In genomic region chr1:41977329-41977728, GRCh38 we compare ENCODE assay signal across 16 cellular contexts. TPM values are rescaled to one million over a fixed set of nuclear protein-coding genes. Genes with fewer than 3 reads are reported as not detected.
DNase-seq lines count a peak whose midpoint lies in the region; FAIRE-seq and TF ChIP-seq lines count a peak whose summit lies in the region.
"Had no signal": no experiment of that assay in that cellular context is flagged by ENCODE, and none has a peak within 500 bp of the region (broad histone marks: within the 10 kb centered on the region; RNA-seq: fewer than 3 reads in every experiment).

No MANE protein-coding gene starts in this region.

- no peak overlapping the region for H3K23ac ChIP-seq in H1 (ENCODE audit: insufficient read length)

- H3K4me3 ChIP-seq in H1 (ENCODE audit: extremely low read depth in 1 of 4, insufficient read depth in 2 of 4, low read depth in 3 of 4, low read length in 4 of 4): no peak overlapping the region
- H3K4me3 ChIP-seq in right atrium auricular region: no peak overlapping the region
- H3K4me3 ChIP-seq in GM23248: no peak overlapping the region
- H3K4me3 ChIP-seq in kidney (ENCODE audit: low read length in 2 of 2): no peak overlapping the region
- H3K4me3 ChIP-seq: breast epithelium, SJSA1, spleen had no signal

- H3K4ac ChIP-seq in H1 (replicated peaks; ENCODE audit: insufficient read length, low read depth, low read length): no peak overlapping the region

- no peak for TF ChIP-seq POLR2A in H1 (IDR thresholded peaks at IDR 0.05; ENCODE audit: control extremely low read depth in 1 of 2, low read depth in 2 of 2, low read length in 2 of 2)

- H3K4me2 ChIP-seq in H1 (ENCODE audit: insufficient read depth in 1 of 2, low read depth in 2 of 2, low read length in 2 of 2): no peak overlapping the region
- no peak overlapping the region for H3K4me2 ChIP-seq in GM23248 (ENCODE audit: unreplicated experiment)

- in situ Hi-C loops in GM23248 (cut with MboI): no loop called here

- H3K14ac ChIP-seq in H1 (ENCODE audit: insufficient read length): no peak overlapping the region

- H3K27me3 ChIP-seq in H1 (replicated peaks in 1 of 4; ENCODE audit: control insufficient read depth in 3 of 4, extremely low read depth in 1 of 4, insufficient read depth in 3 of 4, low read length in 3 of 4) (no peaks in the 10 kb centered on the region; a peak in 1 of 7 replicates), right atrium auricular region (no peaks in the 10 kb centered on the region), GM23248 (replicated peaks; ENCODE audit: insufficient read depth) (no peaks in the 10 kb centered on the region)
- H3K27me3 ChIP-seq: breast epithelium, SJSA1, spleen had no signal

- no peak overlapping the region for H2BK5ac ChIP-seq in H1 (ENCODE audit: low read depth, low read length)

- no peak overlapping the region for H4K91ac ChIP-seq in H1 (replicated peaks; ENCODE audit: insufficient read length, low read length)

- no peak overlapping the region for H3K27ac ChIP-seq in H1 (ENCODE audit: low read depth, low read length)
- H3K27ac ChIP-seq in right atrium auricular region: no peak overlapping the region
- H3K27ac ChIP-seq in GM23248: no peak overlapping the region
- H3K27ac ChIP-seq in kidney (ENCODE audit: low read depth in 2 of 2, low read length in 2 of 2): no peak overlapping the region
- H3K27ac ChIP-seq: breast epithelium, SJSA1, spleen had no signal

- no peak overlapping the region for H2BK120ac ChIP-seq in H1 (replicated peaks; ENCODE audit: low read depth, low read length)

- peak overlapping the region; percentile 77; the same call in 1 of the 2 replicates for H2BK20ac ChIP-seq in H1 (ENCODE audit: low read length)

- no peak for TF ChIP-seq RAD21 in H1 (IDR thresholded peaks at IDR 0.05 in 1 of 2, conservative IDR thresholded peaks at IDR 0.05 in 1 of 2; ENCODE audit: low read depth in 2 of 2, low read length in 2 of 2)

- POLR2A ChIA-PET in H1 (lab: Charles Lee; ENCODE audit: partially characterized antibody): no interaction called here

- 87% methylated on average over 4 of the region's 4 CpGs; no CpG with 5 or more reads in 1 of the 2 experiments for WGBS in H1 (ENCODE audit: extremely low coverage in 1 of 2, insufficient coverage in 1 of 2, insufficient read length in 1 of 2, insufficient replicate concordance in 2 of 2, low coverage in 1 of 2, low lambda C conversion rate in 2 of 2, missing lambda C conversion rate in 1 of 2), 2 experiments
- WGBS in GM23248 (ENCODE audit: low coverage in 1 of 2, low lambda C conversion rate in 2 of 2, missing lambda C conversion rate in 2 of 2), 2 experiments: 84 to 85% methylated on average over 4 of the region's 4 CpGs

- H4K5ac ChIP-seq in H1 (ENCODE audit: insufficient read length, low read depth, low read length): no peak overlapping the region

- CTCF ChIA-PET in H1 (lab: Charles Lee; ENCODE audit: partially characterized antibody): interaction anchor here (1.3 kb wide), 1 partner anchor 13 kb away, joined by 4 read pairs; no protein-coding TSS in a partner anchor

- FAIRE-seq in H1 (lab: Jason Lieb, UNC): no peak
- no peak for FAIRE-seq in kidney (lab: Jason Lieb, UNC)

- no peaks in the 10 kb centered on the region for H3F3A ChIP-seq in GM23248 (ENCODE audit: insufficient read depth)

- no peaks in the 10 kb centered on the region for H3K36me3 ChIP-seq in H1 (ENCODE audit: control insufficient read depth in 2 of 4, insufficient read depth in 4 of 4, low read length in 3 of 4)
- no peaks in the 10 kb centered on the region for H3K36me3 ChIP-seq in right atrium auricular region
- H3K36me3 ChIP-seq in GM23248 (ENCODE audit: low read depth): no peaks in the 10 kb centered on the region
- no peaks in the 10 kb centered on the region for H3K36me3 ChIP-seq in kidney (ENCODE audit: control insufficient read depth in 1 of 2, insufficient read depth in 2 of 2, low read length in 2 of 2)
- H3K36me3 ChIP-seq: breast epithelium, SJSA1, spleen had no signal

- H4K8ac ChIP-seq in H1 (ENCODE audit: extremely low read depth, insufficient read depth, low read length): no peak overlapping the region

- no peaks in the 10 kb centered on the region for H3K79me1 ChIP-seq in H1 (ENCODE audit: low read depth, low read length)

- no peak for TF ChIP-seq CTCF in H1 (IDR thresholded peaks at IDR 0.05; ENCODE audit: control extremely low read depth in 1 of 3, insufficient read depth in 1 of 3, low read depth in 1 of 3, low read length in 3 of 3)
- no peak for TF ChIP-seq CTCF in right atrium auricular region (IDR thresholded peaks at IDR 0.05)
- no peak for TF ChIP-seq CTCF in kidney (IDR thresholded peaks at IDR 0.05; ENCODE audit: borderline replicate concordance, extremely low read depth, insufficient read depth)

- H3K9me3 ChIP-seq in H1 (ENCODE audit: insufficient read depth in 2 of 2, low read depth in 1 of 2, low read length in 1 of 2) (no peaks in the 10 kb centered on the region), right atrium auricular region (no peaks in the 10 kb centered on the region), GM23248 (ENCODE audit: low read depth) (no peaks in the 10 kb centered on the region), kidney (ENCODE audit: control insufficient read depth in 1 of 2, low read length in 2 of 2) (no peaks in the 10 kb centered on the region)
- H3K9me3 ChIP-seq: breast epithelium, SJSA1, spleen had no signal

- H2BK12ac ChIP-seq in H1 (ENCODE audit: low read depth, low read length): no peak overlapping the region

- H2AK5ac ChIP-seq in H1 (ENCODE audit: low read depth, low read length): no peak overlapping the region

- H3K56ac ChIP-seq in H1 (replicated peaks; ENCODE audit: insufficient read length, low read depth, low read length): no peak overlapping the region

- H3K9me2 ChIP-seq in GM23248 (ENCODE audit: insufficient read depth): no peaks in the 10 kb centered on the region

- no peaks in the 10 kb centered on the region; the same call in 1 of the 2 replicates for H3K23me2 ChIP-seq in H1 (ENCODE audit: low read depth, low read length)

- intact Hi-C loops in kidney (cut with DNase I): no loop called here

- DNase-seq in DMS79 (lab: John Stamatoyannopoulos, UW): peak; percentile 24
- DNase-seq in NCI-H1417 (lab: John Stamatoyannopoulos, UW): peak; percentile 47 to 96 (median 90)
- DNase-seq in NCI-H2196 (lab: John Stamatoyannopoulos, UW; ENCODE audit: unreplicated experiment): peak; percentile 40
- no peak for DNase-seq in H1 (ENCODE audit: low read depth in 1 of 2, low spot score in 2 of 2)
- no peak for DNase-seq in right atrium auricular region (ENCODE audit: low spot score)
- DNase-seq in GM23248: no peak
- DNase-seq in germinal center (ENCODE audit: low spot score): no peak
- no peak for DNase-seq in kidney
- DNase-seq: CD8-positive, alpha-beta T cell; foreskin melanocyte; left colon; NCI-H2227 treated with DMSO at 0.1 percent for 48 hours; PC-3; spleen had no signal

- H3K79me2 ChIP-seq in H1 (ENCODE audit: control insufficient read depth in 1 of 2, insufficient read depth in 2 of 2, low read length in 2 of 2): no peaks in the 10 kb centered on the region
- H3K79me2 ChIP-seq in GM23248 (ENCODE audit: insufficient read depth): no peaks in the 10 kb centered on the region

- no peak overlapping the region for H3K18ac ChIP-seq in H1 (ENCODE audit: extremely low read depth, low read length)

- H2BK15ac ChIP-seq in H1 (ENCODE audit: low read length): no peak overlapping the region

- H3K9ac ChIP-seq in H1 (replicated peaks in 1 of 4; ENCODE audit: extremely low read depth in 1 of 4, low read depth in 3 of 4, low read length in 3 of 4): no peak overlapping the region
- no peak overlapping the region for H3K9ac ChIP-seq in GM23248
- no peak overlapping the region for H3K9ac ChIP-seq in kidney (ENCODE audit: low read length in 2 of 2)

- H4K20me1 ChIP-seq in H1 (replicated peaks in 1 of 2; ENCODE audit: control insufficient read depth in 1 of 2, insufficient read depth in 2 of 2, low read length in 2 of 2): no peaks in the 10 kb centered on the region
- no peaks in the 10 kb centered on the region for H4K20me1 ChIP-seq in GM23248 (ENCODE audit: insufficient read depth)

- TF ChIP-seq EP300 in H1 (IDR thresholded peaks at IDR 0.05; ENCODE audit: borderline replicate concordance in 1 of 2, low read depth in 2 of 2, low read length in 2 of 2): no peak

- H2AFZ ChIP-seq in H1 (ENCODE audit: low read length): no peak overlapping the region
- H2AFZ ChIP-seq in GM23248: no peak overlapping the region

- H3K4me1 ChIP-seq in H1 (replicated peaks in 1 of 4; ENCODE audit: control insufficient read depth in 3 of 4, insufficient read depth in 4 of 4, low read length in 3 of 4): peaks cover 0 to 7% (median 3%) of the 10 kb centered on the region in 4 experiments; a peak in 3 of 7 replicates
- H3K4me1 ChIP-seq in right atrium auricular region: no peaks in the 10 kb centered on the region
- no peaks in the 10 kb centered on the region for H3K4me1 ChIP-seq in GM23248 (ENCODE audit: insufficient read depth)
- no peaks in the 10 kb centered on the region for H3K4me1 ChIP-seq in kidney (ENCODE audit: control insufficient read depth in 1 of 2, insufficient read depth in 1 of 2, low read depth in 1 of 2, low read length in 2 of 2)
- H3K4me1 ChIP-seq: breast epithelium, SJSA1 had no signal

TF ChIP-seq in H1, 55 proteins besides CTCF, POLR2A, EP300 and RAD21:
- TF ChIP-seq, protein P1, sequence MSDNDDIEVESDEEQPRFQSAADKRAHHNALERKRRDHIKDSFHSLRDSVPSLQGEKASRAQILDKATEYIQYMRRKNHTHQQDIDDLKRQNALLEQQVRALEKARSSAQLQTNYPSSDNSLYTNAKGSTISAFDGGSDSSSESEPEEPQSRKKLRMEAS (IDR thresholded peaks at IDR 0.05): no peak
- TF ChIP-seq NANOG (IDR thresholded peaks at IDR 0.05; ENCODE audit: insufficient read depth, low read depth, low read length, poor library complexity, severe bottlenecking): no peak
- no peak for TF ChIP-seq SRF (IDR thresholded peaks at IDR 0.05; ENCODE audit: low read depth, low read length)
- no peak for TF ChIP-seq BCL11A (IDR thresholded peaks at IDR 0.05; ENCODE audit: low read depth in 2 of 2, low read length in 2 of 2)

RNA-seq across cellular contexts. Expression of gene HIVEP3, which starts 58.6 kb away (rescaled TPM):
- total RNA-seq in H1 (2021; fragmentation: NEBNext Ultra II Directional; extraction: Animal tissue kit (Norgen Biotek cat#: 25700)): 0.38 and 0.69 TPM in 2 replicates
- 0.20 and 0.24 TPM in 2 replicates for polyA plus RNA-seq in H1 (2011; rRNA removed)
- polyA plus RNA-seq in H1 (2011; cell fraction: cytosol; rRNA removed): 0.18 TPM
- 0.43 TPM for polyA plus RNA-seq in H1 (2011; cell fraction: nucleus; rRNA removed)
- polyA plus RNA-seq in H1 (2012, experiment 1 of 2): 0.12 to 0.28 TPM (median 0.21 TPM) in 4 replicates
- 0.10 TPM for polyA plus RNA-seq in H1 (2012, experiment 2 of 2)
- polyA plus RNA-seq in H1 (2013, experiment 1 of 2): 0.34 TPM
- polyA plus RNA-seq in H1 (2013, experiment 2 of 2): 0.35 TPM
- polyA minus RNA-seq in H1 (2011; rRNA and poly(A)+ RNA removed): 0.12 and 0.13 TPM in 2 replicates
- polyA minus RNA-seq in H1 (2011; cell fraction: cytosol; rRNA and poly(A)+ RNA removed): 0.15 TPM
- polyA minus RNA-seq in H1 (2011; cell fraction: nucleus; rRNA and poly(A)+ RNA removed): 0.30 TPM
- 1 to 10 TPM; 4.7 to 5.8 TPM for total RNA-seq in right atrium auricular region
- total RNA-seq in GM23248 (2014; rRNA removed; shearing (Covaris generic)): 1.7 and 2.0 TPM in 2 replicates
- 6.6 and 7.2 TPM in 2 replicates for polyA plus RNA-seq in GM23248 (2016; fragmentation: Nextera tagmentation; extraction: Ambion mirVana)
- total RNA-seq in kidney: 11.0 TPM
- 3.5 TPM for polyA plus RNA-seq in kidney (ENCODE audit: insufficient read depth, low read depth, low replicate concordance)

Comparison
In these comparisons a context has a peak if more than half of its experiments do, and no peak if none do; other contexts are left out.
1. DNase-seq: peak in DMS79 (single experiment), NCI-H1417 (3 of 3) and NCI-H2196 (single experiment); none in H1 (0 of 2), right atrium auricular region (single experiment), GM23248 (single experiment), germinal center (single experiment) and kidney (single experiment).